16 cellular contexts compared by ENCODE assay signal in the genomic region with DNA sequence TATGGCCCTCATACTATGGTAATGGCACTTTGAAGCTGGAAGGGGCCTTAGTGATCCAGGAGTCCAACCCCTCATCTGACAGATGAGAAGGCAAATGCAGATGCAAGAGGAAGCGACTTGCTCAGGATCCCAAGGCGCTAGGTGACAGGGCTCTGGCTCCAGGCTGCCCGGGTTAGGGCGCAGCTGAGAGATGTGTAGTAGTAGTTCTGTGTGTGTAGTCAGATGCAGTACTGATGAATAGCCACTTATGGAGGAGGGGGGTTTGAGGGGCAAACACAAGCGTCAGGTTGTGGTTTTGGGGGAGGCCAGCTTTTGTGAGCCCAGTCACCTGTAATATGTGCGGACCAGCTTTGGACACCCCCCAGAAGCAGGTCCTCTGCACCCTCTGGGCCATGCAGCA. TPM values are rescaled to one million over a fixed set of nuclear protein-coding genes. Genes with fewer than 3 reads are reported as not detected.
DNase-seq lines count a peak whose midpoint lies in the region; TF ChIP-seq lines count a peak whose summit lies in the region.
"Had no signal": no experiment of that assay in that cellular context is flagged by ENCODE, and none has a peak within 500 bp of the region (broad histone marks: within the 10 kb centered on the region; RNA-seq: fewer than 3 reads in every experiment).

No MANE protein-coding gene starts in this region.

- no peak overlapping the region for H3K9ac ChIP-seq in endodermal cell (ENCODE audit: extremely low read depth, low read length, poor library complexity, severe bottlenecking)
- H3K9ac ChIP-seq in MM.1S (ENCODE audit: low read length) = no peak overlapping the region
- H3K9ac ChIP-seq: BLaER1 treated with 17β-estradiol and CSF1 and Interleukin-3, amounts not matched to agents 10 nM and 100 nM had no signal

- H3K79me2 ChIP-seq in MM.1S (ENCODE audit: low read length) = no peaks in the 10 kb centered on the region

- H3K36me3 Mint-ChIP-seq in endodermal cell (ENCODE audit: low read depth) (no peaks in the 10 kb centered on the region), osteocyte (ENCODE audit: unreplicated experiment) (no peaks in the 10 kb centered on the region)
- H3K36me3 Mint-ChIP-seq: CD4-positive, CD25-positive, alpha-beta regulatory T cell had no signal

- no peak overlapping the region for H3K4me3 Mint-ChIP-seq in endodermal cell
- no peak overlapping the region for H3K4me3 Mint-ChIP-seq in osteocyte (ENCODE audit: unreplicated experiment)
- H3K4me3 Mint-ChIP-seq: GM23338, HFFc6 had no signal

- no peak overlapping the region for H3K4me2 ChIP-seq in MM.1S (ENCODE audit: low read depth, low read length)
- H3K4me2 ChIP-seq: BLaER1 treated with 17β-estradiol and CSF1 and Interleukin-3, amounts not matched to agents 10 nM and 100 nM; GM23338 had no signal

- H3K9me3 Mint-ChIP-seq in endodermal cell (peaks cover 10% of the 10 kb centered on the region), osteocyte (ENCODE audit: unreplicated experiment) (no peaks in the 10 kb centered on the region)
- H3K9me3 Mint-ChIP-seq: HFFc6 had no signal

- H3K4me1 Mint-ChIP-seq in endodermal cell (peaks cover 6% of the 10 kb centered on the region), osteocyte (ENCODE audit: unreplicated experiment) (peaks cover 3% of the 10 kb centered on the region)

- H3K27ac ChIP-seq in left ventricle myocardium inferior (replicated peaks) (no peak overlapping the region), endodermal cell (ENCODE audit: low read depth, low read length) (no peak overlapping the region), MM.1S (ENCODE audit: low read length) (no peak overlapping the region)
- H3K27ac ChIP-seq: BLaER1 treated with 17β-estradiol and CSF1 and Interleukin-3, amounts not matched to agents 10 nM and 100 nM; HL-60 had no signal

- peaks cover 24% of the 10 kb centered on the region for H3K4me1 ChIP-seq in left ventricle myocardium inferior
- H3K4me1 ChIP-seq in endodermal cell (ENCODE audit: control insufficient read depth, insufficient read depth, low read length) = no peaks in the 10 kb centered on the region
- no peaks in the 10 kb centered on the region for H3K4me1 ChIP-seq in MM.1S (ENCODE audit: low read length)

- peak; percentile 63 for DNase-seq in cardiac septum (ENCODE audit: low spot score)
- no peak for DNase-seq in left ventricle myocardium inferior
- DNase-seq in endodermal cell = peak; percentile 27
- peak; percentile 46 for DNase-seq in osteocyte (ENCODE audit: extremely low spot score, unreplicated experiment)
- no peak for DNase-seq in NOMO-1 (lab: John Stamatoyannopoulos, UW; ENCODE audit: unreplicated experiment in 2 of 2)
- no peak for DNase-seq in germinal center (ENCODE audit: low spot score)
- DNase-seq in MM.1S = no peak
- DNase-seq: 8988T; AML-193; CD4-positive, CD25-positive, alpha-beta regulatory T cell; DMS53; HCEC 1CT; HFFc6 had no signal

- H3K9me2 ChIP-seq in MM.1S (replicated peaks; ENCODE audit: insufficient read depth, low read length) = no peaks in the 10 kb centered on the region

- peaks cover 50% of the 10 kb centered on the region for H3K27me3 ChIP-seq in left ventricle myocardium inferior (ENCODE audit: low read depth)
- H3K27me3 ChIP-seq in endodermal cell (ENCODE audit: control insufficient read depth, insufficient read depth, low read length, poor library complexity, severe bottlenecking) = peaks cover 58% of the 10 kb centered on the region
- H3K27me3 ChIP-seq in MM.1S (replicated peaks; ENCODE audit: insufficient read depth, low read length) = no peaks in the 10 kb centered on the region

- H3K27ac Mint-ChIP-seq in endodermal cell (no peak overlapping the region), osteocyte (ENCODE audit: unreplicated experiment) (no peak overlapping the region)
- H3K27ac Mint-ChIP-seq: CD4-positive, CD25-positive, alpha-beta regulatory T cell; GM23338; HFFc6 had no signal

- TF ChIP-seq CTCF in left ventricle myocardium inferior (IDR thresholded peaks at IDR 0.05; ENCODE audit: borderline replicate concordance) = no peak
- no peak for TF ChIP-seq CTCF in endodermal cell (conservative IDR thresholded peaks at IDR 0.05)
- no peak for TF ChIP-seq CTCF in osteocyte (IDR thresholded peaks at IDR 0.05)
- no peak for TF ChIP-seq CTCF in MM.1S (IDR thresholded peaks at IDR 0.05; ENCODE audit: low read length)

- H3K27me3 Mint-ChIP-seq in endodermal cell (ENCODE audit: insufficient read depth) = peaks cover 65% of the 10 kb centered on the region
- H3K27me3 Mint-ChIP-seq in osteocyte (ENCODE audit: unreplicated experiment) = peaks cover 29% of the 10 kb centered on the region

- H3K36me3 ChIP-seq in left ventricle myocardium inferior = no peaks in the 10 kb centered on the region
- no peaks in the 10 kb centered on the region for H3K36me3 ChIP-seq in endodermal cell (ENCODE audit: control insufficient read depth, insufficient read depth, low read length)
- no peaks in the 10 kb centered on the region for H3K36me3 ChIP-seq in MM.1S (replicated peaks; ENCODE audit: insufficient read depth, low read length)
- H3K36me3 ChIP-seq: BLaER1 treated with 17β-estradiol and CSF1 and Interleukin-3, amounts not matched to agents 10 nM and 100 nM had no signal

- H3K4me3 ChIP-seq in left ventricle myocardium inferior (no peak overlapping the region), endodermal cell (ENCODE audit: low read length) (no peak overlapping the region), MM.1S (ENCODE audit: low read length) (no peak overlapping the region)
- H3K4me3 ChIP-seq: BLaER1 treated with 17β-estradiol and CSF1 and Interleukin-3, amounts not matched to agents 10 nM and 100 nM; GM23338 had no signal

- no peaks in the 10 kb centered on the region for H3F3A ChIP-seq in MM.1S (ENCODE audit: insufficient read depth, low read length)

- H4K20me1 ChIP-seq in MM.1S (ENCODE audit: insufficient read depth, low read length) = no peaks in the 10 kb centered on the region
- H4K20me1 ChIP-seq: BLaER1 treated with 17β-estradiol and CSF1 and Interleukin-3, amounts not matched to agents 10 nM and 100 nM had no signal

- intact Hi-C loops in cardiac septum (cut with DNase I) (no loop called here), left ventricle myocardium inferior (cut with micrococcal nuclease) (no loop called here)

- H3K9me3 ChIP-seq in left ventricle myocardium inferior (replicated peaks) = no peaks in the 10 kb centered on the region
- H3K9me3 ChIP-seq in endodermal cell (ENCODE audit: control insufficient read depth, low read length) = no peaks in the 10 kb centered on the region
- no peaks in the 10 kb centered on the region for H3K9me3 ChIP-seq in MM.1S (replicated peaks; ENCODE audit: insufficient read depth, low read length)

- H2AFZ ChIP-seq in MM.1S (ENCODE audit: low read length) = no peak overlapping the region
- H2AFZ ChIP-seq: GM23338 had no signal

- 91 to 96% methylated on average over 4 to 6 of the region's 6 CpGs for WGBS in endodermal cell (ENCODE audit: insufficient coverage in 1 of 2, insufficient read length in 1 of 2), 2 experiments

RNA-seq across cellular contexts. Expression of a gene that starts 4.8 kb away (rescaled TPM):
- total RNA-seq in cardiac septum (1.1 TPM), left ventricle myocardium inferior (0.27 TPM), endodermal cell (under 1 TPM in 1 of 2 donors, not detected in 1; 0.13 TPM), osteocyte (not detected in 2 replicates)
- 0.53 TPM for polyA plus RNA-seq in endodermal cell (2013, experiment 1 of 2)
- polyA plus RNA-seq in endodermal cell (2013, experiment 2 of 2) = 0.87 TPM
- total RNA-seq: HFFc6 had no signal
- polyA plus RNA-seq: CD4-positive, CD25-positive, alpha-beta regulatory T cell had no signal

Comparison
In these comparisons a context has a peak if more than half of its experiments do, and no peak if none do; other contexts are left out.
1. DNase-seq: peak in cardiac septum (single experiment), endodermal cell (single experiment) and osteocyte (single experiment); none in left ventricle myocardium inferior (single experiment), NOMO-1 (0 of 2), germinal center (single experiment) and MM.1S (single experiment).